Comparison of ENCODE assay signal across 20 cellular contexts in the genomic region with DNA sequence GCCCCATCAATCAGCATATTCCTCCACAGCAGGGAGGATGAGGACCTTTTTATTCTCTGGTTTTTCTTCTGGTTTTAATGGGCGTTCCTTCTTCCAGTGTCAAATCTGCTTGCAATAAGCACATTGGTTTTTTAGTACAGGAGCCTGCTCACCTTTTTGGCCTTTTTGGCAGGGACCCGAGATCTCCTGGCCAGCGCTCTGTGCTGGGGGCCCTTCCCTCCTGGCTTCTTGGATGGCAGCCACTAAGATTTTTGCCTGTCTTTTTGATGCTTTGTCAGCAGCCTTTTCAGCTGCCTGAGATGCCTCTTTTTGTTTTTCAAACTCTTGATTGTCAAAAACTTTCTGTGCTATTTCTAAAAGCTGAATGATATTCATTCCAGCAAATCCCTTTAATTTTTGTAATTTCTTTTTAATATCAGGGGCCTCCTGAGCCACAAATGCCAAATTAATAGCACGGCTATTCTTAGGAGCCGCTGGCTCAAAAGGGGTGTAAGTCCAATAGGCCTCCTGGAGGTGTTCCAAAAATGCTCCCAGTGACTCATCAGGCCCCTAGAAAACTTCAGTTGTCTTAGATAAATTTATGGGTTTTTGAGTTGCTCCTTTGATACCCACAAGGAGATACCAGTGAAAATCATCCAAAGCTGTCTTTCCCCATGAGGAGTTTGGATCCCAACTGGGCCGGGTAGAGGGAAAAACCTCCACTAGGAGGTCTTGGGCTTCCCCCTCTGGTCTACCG.
DNase-seq lines count a peak whose midpoint lies in the region; TF ChIP-seq lines count a peak whose summit lies in the region.
"Had no signal": no experiment of that assay in that cellular context is flagged by ENCODE, and none has a peak within 500 bp of the region (broad histone marks: within the 10 kb centered on the region; RNA-seq: fewer than 3 reads in every experiment).

No MANE protein-coding gene starts in this region.

- H3K4me1 ChIP-seq in left ventricle myocardium inferior (no peaks in the 10 kb centered on the region), right atrium auricular region (no peaks in the 10 kb centered on the region), osteoblast (ENCODE audit: insufficient read depth, low read length) (no peaks in the 10 kb centered on the region)

- H3K27me3 Mint-ChIP-seq in endothelial cell (ENCODE audit: unreplicated experiment): peaks cover 4% of the 10 kb centered on the region

- no peaks in the 10 kb centered on the region for H3K27me3 ChIP-seq in left ventricle myocardium inferior (ENCODE audit: low read depth)
- no peaks in the 10 kb centered on the region for H3K27me3 ChIP-seq in right atrium auricular region
- H3K27me3 ChIP-seq in osteoblast (ENCODE audit: insufficient read depth, low read length): no peaks in the 10 kb centered on the region

- no peak overlapping the region for H3K4me2 ChIP-seq in osteoblast (ENCODE audit: insufficient read depth, low read length)

- H3K4me3 Mint-ChIP-seq in endothelial cell (ENCODE audit: unreplicated experiment): peak overlapping the region; percentile 42

- H2AFZ ChIP-seq in osteoblast (ENCODE audit: low read length): no peak overlapping the region

- DNase-seq in left ventricle myocardium inferior (no peak), right atrium auricular region (ENCODE audit: low spot score) (no peak), endothelial cell (ENCODE audit: low spot score) (no peak), osteoblast (ENCODE audit: insufficient read length, low spot score, missing footprints) (peak; percentile 62), SKM-1 (lab: John Stamatoyannopoulos, UW; ENCODE audit: unreplicated experiment) (no peak)
- no peak for DNase-seq in stimulated activated CD4-positive, alpha-beta T cell treated with anti-CD3 and anti-CD28 coated beads, Interleukin-1b, Interleukin-23, amount 100 ng/mL, for 48 hours
- no peak for DNase-seq in activated T-cell treated with anti-CD3 and anti-CD28 coated beads, Interleukin-2, amount 50 U/mL, for 1 hour
- DNase-seq: GF-D8, H7, KG1, NCI-H1092 treated with DMSO at 0.1 percent for 48 hours, NCI-H146, NCI-H2029, NCI-H226, NCI-H524, NCI-H82, PC-3, SHP77 had no signal

- H3K36me3 ChIP-seq in left ventricle myocardium inferior (no peaks in the 10 kb centered on the region), right atrium auricular region (no peaks in the 10 kb centered on the region), osteoblast (ENCODE audit: insufficient read depth, low read length) (no peaks in the 10 kb centered on the region)

- H3K27ac ChIP-seq in left ventricle myocardium inferior (replicated peaks): peak overlapping the region; percentile 23
- no peak overlapping the region for H3K27ac ChIP-seq in right atrium auricular region
- H3K27ac ChIP-seq in osteoblast (ENCODE audit: low read depth, low read length): no peak overlapping the region
- H3K27ac ChIP-seq: C4-2B, HL-60 had no signal

- intact Hi-C loops in left ventricle myocardium inferior (cut with micrococcal nuclease): no loop called here

- no peak overlapping the region for H3K27ac Mint-ChIP-seq in endothelial cell (ENCODE audit: unreplicated experiment)

- H3K4me1 Mint-ChIP-seq in endothelial cell (ENCODE audit: unreplicated experiment): no peaks in the 10 kb centered on the region

- H3K4me3 ChIP-seq in left ventricle myocardium inferior (no peak overlapping the region), right atrium auricular region (no peak overlapping the region), osteoblast (ENCODE audit: insufficient read depth, low read length) (no peak overlapping the region)

- no peaks in the 10 kb centered on the region for H3K9me3 Mint-ChIP-seq in endothelial cell (ENCODE audit: unreplicated experiment)

- no peaks in the 10 kb centered on the region for H3K9me3 ChIP-seq in left ventricle myocardium inferior (replicated peaks)
- no peaks in the 10 kb centered on the region for H3K9me3 ChIP-seq in right atrium auricular region
- H3K9me3 ChIP-seq in osteoblast (ENCODE audit: low read depth, low read length): peaks cover 2% of the 10 kb centered on the region

- no peaks in the 10 kb centered on the region for H3K79me2 ChIP-seq in osteoblast (ENCODE audit: insufficient read depth, low read length)

- no peak for TF ChIP-seq CTCF in left ventricle myocardium inferior (IDR thresholded peaks at IDR 0.05; ENCODE audit: borderline replicate concordance)
- TF ChIP-seq CTCF in right atrium auricular region (IDR thresholded peaks at IDR 0.05): no peak
- TF ChIP-seq CTCF in endothelial cell (IDR thresholded peaks at IDR 0.05; ENCODE audit: unreplicated experiment): no peak
- TF ChIP-seq CTCF in osteoblast (IDR thresholded peaks at IDR 0.05; ENCODE audit: extremely low read depth, low read depth, low read length): no peak

- peaks cover 6% of the 10 kb centered on the region for H3K36me3 Mint-ChIP-seq in endothelial cell (ENCODE audit: low read depth, unreplicated experiment)

- H4K20me1 ChIP-seq in osteoblast (ENCODE audit: insufficient read depth, low read length): no peaks in the 10 kb centered on the region
